Comparison of ENCODE assay signal across 8 cellular contexts in genomic region chr1:185439727-185440415, GRCh38.
DNase-seq lines count a peak whose midpoint lies in the region; ATAC-seq and TF ChIP-seq lines count a peak whose summit lies in the region.

No MANE protein-coding gene starts in this region.

- H3K27me3 Mint-ChIP-seq in Calu3 (ENCODE audit: unreplicated experiment) = no peaks in the 10 kb centered on the region
- H3K27me3 Mint-ChIP-seq in activated CD8-positive, alpha-beta T cell treated with anti-CD3 and anti-CD28 coated beads for 36 hours = no peaks in the 10 kb centered on the region
- H3K27me3 Mint-ChIP-seq in Caco-2 (ENCODE audit: insufficient read depth, unreplicated experiment) = no peaks in the 10 kb centered on the region

- ATAC-seq in GM19395 (IDR thresholded peaks at IDR 0.05; ENCODE audit: unreplicated experiment) (peak; percentile 87), HG03280 (IDR thresholded peaks at IDR 0.05; ENCODE audit: unreplicated experiment) (peak; percentile 81)
- peak; percentile 87 for ATAC-seq in activated CD8-positive, alpha-beta T cell treated with anti-CD3 and anti-CD28 coated beads for 36 hours

- H3K27me3 ChIP-seq in Caco-2 (replicated peaks; ENCODE audit: control insufficient read depth, insufficient read depth, low read length) = no peaks in the 10 kb centered on the region

- no peaks in the 10 kb centered on the region for H3K9me3 Mint-ChIP-seq in Calu3 (ENCODE audit: low read depth, unreplicated experiment)
- H3K9me3 Mint-ChIP-seq in activated CD8-positive, alpha-beta T cell treated with anti-CD3 and anti-CD28 coated beads for 36 hours = no peaks in the 10 kb centered on the region
- no peaks in the 10 kb centered on the region for H3K9me3 Mint-ChIP-seq in Caco-2 (ENCODE audit: unreplicated experiment)

- H3K36me3 ChIP-seq in Caco-2 (ENCODE audit: control insufficient read depth, insufficient read depth, low read length) = no peaks in the 10 kb centered on the region

- POLR2A ChIA-PET in activated CD8-positive, alpha-beta T cell treated with anti-CD3 and anti-CD28 coated beads for 36 hours (lab: Charles Lee) = interaction anchor here (0.5 to 2.6 kb wide), 6 partner anchors 10 to 241 kb away, joined by 3 to 23 read pairs (median 5); partner anchors contain the start of gene IVNS1ABP
- POLR2A ChIA-PET in Caco-2 (lab: Charles Lee) = no interaction called here

- H3K36me3 Mint-ChIP-seq in Calu3 (ENCODE audit: insufficient read depth, unreplicated experiment) = no peaks in the 10 kb centered on the region
- no peaks in the 10 kb centered on the region for H3K36me3 Mint-ChIP-seq in activated CD8-positive, alpha-beta T cell treated with anti-CD3 and anti-CD28 coated beads for 36 hours (ENCODE audit: low read depth)
- no peaks in the 10 kb centered on the region for H3K36me3 Mint-ChIP-seq in Caco-2 (ENCODE audit: insufficient read depth, unreplicated experiment)

- H3K4me3 Mint-ChIP-seq in Calu3 (ENCODE audit: low read depth, unreplicated experiment) = no peak overlapping the region
- H3K4me3 Mint-ChIP-seq in activated CD8-positive, alpha-beta T cell treated with anti-CD3 and anti-CD28 coated beads for 36 hours = no peak overlapping the region
- no peak overlapping the region for H3K4me3 Mint-ChIP-seq in Caco-2 (ENCODE audit: unreplicated experiment)

- H3K9me3 ChIP-seq in Caco-2 = no peaks in the 10 kb centered on the region

- peaks cover 8% of the 10 kb centered on the region; the same call in 1 of the 2 replicates for H3K4me1 ChIP-seq in Caco-2

- no peak for TF ChIP-seq CTCF in Calu3 (IDR thresholded peaks at IDR 0.05; ENCODE audit: unreplicated experiment)
- no peak for TF ChIP-seq CTCF in activated CD8-positive, alpha-beta T cell treated with anti-CD3 and anti-CD28 coated beads for 36 hours (IDR thresholded peaks at IDR 0.05)
- TF ChIP-seq CTCF in Caco-2 (IDR thresholded peaks at IDR 0.05; ENCODE audit: insufficient read depth in 1 of 2, low read depth in 1 of 2, low read length in 1 of 2, severe bottlenecking in 1 of 2, unreplicated experiment in 1 of 2) = no peak

- no peak overlapping the region for H3K27ac Mint-ChIP-seq in Calu3 (ENCODE audit: unreplicated experiment)
- no peak overlapping the region for H3K27ac Mint-ChIP-seq in activated CD8-positive, alpha-beta T cell treated with anti-CD3 and anti-CD28 coated beads for 36 hours
- H3K27ac Mint-ChIP-seq in Caco-2 (ENCODE audit: unreplicated experiment) = no peak overlapping the region

- CTCF ChIA-PET in Calu3 (lab: Charles Lee) (interaction anchor here (0.6 to 2.2 kb wide), 5 partner anchors 9 to 156 kb away, joined by 3 to 7 read pairs (median 3); partner anchors contain the start of gene IVNS1ABP), Caco-2 (lab: Charles Lee) (no interaction called here)
- CTCF ChIA-PET in activated CD8-positive, alpha-beta T cell treated with anti-CD3 and anti-CD28 coated beads for 36 hours (lab: Charles Lee) = interaction anchor here (0.8 to 1.5 kb wide), 5 partner anchors 120 to 155 kb away, joined by 3 to 4 read pairs (median 4); no protein-coding TSS in a partner anchor

- no TSS peak for BruUV-seq in Calu3 (replicated peaks; lab: Mats Ljungman, UMichigan)
- BruUV-seq in Caco-2 (replicated peaks; lab: Mats Ljungman, UMichigan) = no TSS peak

- H3K4me1 Mint-ChIP-seq in Calu3 (ENCODE audit: low read depth, unreplicated experiment) (no peaks in the 10 kb centered on the region), Caco-2 (ENCODE audit: low read depth, unreplicated experiment) (no peaks in the 10 kb centered on the region)
- peaks cover 16% of the 10 kb centered on the region for H3K4me1 Mint-ChIP-seq in activated CD8-positive, alpha-beta T cell treated with anti-CD3 and anti-CD28 coated beads for 36 hours (ENCODE audit: low read depth)

- H3K4me3 ChIP-seq in Caco-2 (ENCODE audit: low read depth, low read length) = no peak overlapping the region

- DNase-seq in Calu3 (peak; percentile 61), kidney tubule cell (ENCODE audit: low spot score) (peak; percentile 95), Caco-2 (no peak), GM19240 (ENCODE audit: insufficient read length, low spot score) (no peak), SW480 (ENCODE audit: low spot score) (no peak)
- peak; percentile 77 for DNase-seq in activated CD8-positive, alpha-beta T cell treated with anti-CD3 and anti-CD28 coated beads for 36 hours

- intact Hi-C loops in Calu3 (cut with micrococcal nuclease; ENCODE audit: unreplicated experiment) = loop anchor here (2.0 to 5.0 kb wide), 5 partner anchors 73 to 231 kb away; no protein-coding TSS in a partner anchor
- intact Hi-C loops in activated CD8-positive, alpha-beta T cell treated with anti-CD3 and anti-CD28 coated beads for 36 hours (cut with micrococcal nuclease) = loop anchor here (2.0 to 10.0 kb wide), 3 partner anchors 123 to 235 kb away; partner anchors contain the start of gene IVNS1ABP
- intact Hi-C loops in Caco-2 (cut with micrococcal nuclease; ENCODE audit: unreplicated experiment) = no loop called here

Comparison
In these comparisons a context has a peak if more than half of its experiments do, and no peak if none do; other contexts are left out.
1. DNase-seq: peak in Calu3 (single experiment), activated CD8-positive, alpha-beta T cell treated with anti-CD3 and anti-CD28 coated beads for 36 hours (single experiment) and kidney tubule cell (single experiment); none in Caco-2 (0 of 2), GM19240 (single experiment) and SW480 (single experiment).
2. Peak in every context shown above with its lines, with median percentiles within 50 percentile points of each other: ATAC-seq.